Comparison of ENCODE assay signal across 1 cellular context in the genomic region with DNA sequence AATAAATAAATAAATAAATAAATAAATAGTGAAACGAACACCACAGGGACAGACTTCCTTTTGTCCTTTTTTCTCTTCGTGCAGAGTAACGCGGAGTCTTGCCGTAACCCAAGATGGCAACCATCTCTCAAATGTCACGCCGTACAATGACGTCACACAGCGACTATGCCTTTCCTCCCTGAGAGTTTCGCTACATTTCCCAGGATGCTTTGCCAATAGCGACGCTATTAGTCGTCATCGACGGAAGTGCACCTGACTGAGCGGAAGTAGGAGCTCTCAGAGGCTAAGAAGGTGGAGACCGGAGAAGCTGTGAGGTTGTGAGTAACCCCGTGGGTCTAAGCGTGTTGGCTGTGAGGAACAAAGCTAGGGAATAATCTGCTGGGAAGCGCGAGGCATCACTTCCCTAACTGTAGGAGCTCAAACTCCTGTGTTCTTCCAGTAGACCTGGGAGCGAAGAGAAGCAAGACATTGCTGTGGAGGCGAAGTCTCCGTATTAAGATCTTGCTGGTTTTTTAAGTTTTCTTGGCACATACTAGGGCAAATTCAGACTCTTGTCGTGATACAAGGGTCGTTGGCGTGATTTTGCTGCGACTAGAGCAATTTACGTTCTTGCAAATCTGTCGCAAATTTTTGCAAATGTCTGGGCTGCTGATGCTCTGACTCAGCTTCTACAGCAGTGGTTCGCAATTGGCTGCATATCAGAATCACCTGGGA.
A peak's percentile ranks its signal among the peaks of the same experiment; 100 is the strongest.
TF ChIP-seq lines count a peak whose summit lies in the region.

A gene with protein sequence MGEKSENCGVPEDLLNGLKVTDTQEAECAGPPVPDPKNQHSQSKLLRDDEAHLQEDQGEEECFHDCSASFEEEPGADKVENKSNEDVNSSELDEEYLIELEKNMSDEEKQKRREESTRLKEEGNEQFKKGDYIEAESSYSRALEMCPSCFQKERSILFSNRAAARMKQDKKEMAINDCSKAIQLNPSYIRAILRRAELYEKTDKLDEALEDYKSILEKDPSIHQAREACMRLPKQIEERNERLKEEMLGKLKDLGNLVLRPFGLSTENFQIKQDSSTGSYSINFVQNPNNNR (plus strand): TSS at position 263 of the 714 bp plus-strand sequence. CDS start 1,390 bp downstream, outside the sequence.

TF ChIP-seq in K562, 482 proteins besides CTCF, POLR2A, EP300 and RAD21 (continued from another document and continues in another):
- TF ChIP-seq, protein P1, sequence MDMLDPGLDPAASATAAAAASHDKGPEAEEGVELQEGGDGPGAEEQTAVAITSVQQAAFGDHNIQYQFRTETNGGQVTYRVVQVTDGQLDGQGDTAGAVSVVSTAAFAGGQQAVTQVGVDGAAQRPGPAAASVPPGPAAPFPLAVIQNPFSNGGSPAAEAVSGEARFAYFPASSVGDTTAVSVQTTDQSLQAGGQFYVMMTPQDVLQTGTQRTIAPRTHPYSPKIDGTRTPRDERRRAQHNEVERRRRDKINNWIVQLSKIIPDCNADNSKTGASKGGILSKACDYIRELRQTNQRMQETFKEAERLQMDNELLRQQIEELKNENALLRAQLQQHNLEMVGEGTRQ (CRISPR knock-in tag; IDR thresholded peaks at IDR 0.05): no peak
- TF ChIP-seq LCOR (CRISPR knock-in tag; IDR thresholded peaks at IDR 0.05): no peak
- TF ChIP-seq TFAM (CRISPR knock-in tag; conservative IDR thresholded peaks at IDR 0.05): no peak
- no peak for TF ChIP-seq RHOXF2B (CRISPR knock-in tag; conservative IDR thresholded peaks at IDR 0.05)
- no peak for TF ChIP-seq CHD4 (IDR thresholded peaks at IDR 0.05; ENCODE audit: insufficient read depth, insufficient replicate concordance, low read depth, low read length, poor library complexity, severe bottlenecking)
- no peak for TF ChIP-seq ARHGAP35 (IDR thresholded peaks at IDR 0.05; ENCODE audit: partially characterized antibody)
- TF ChIP-seq DMBX1 (CRISPR knock-in tag; IDR thresholded peaks at IDR 0.05; ENCODE audit: borderline replicate concordance): no peak
- no peak for TF ChIP-seq CBFA2T2 (conservative IDR thresholded peaks at IDR 0.05)
- no peak for TF ChIP-seq MAZ (CRISPR knock-in tag; conservative IDR thresholded peaks at IDR 0.05 in 1 of 2, IDR thresholded peaks at IDR 0.05 in 1 of 2)
- TF ChIP-seq BHLHE40 (IDR thresholded peaks at IDR 0.05; ENCODE audit: low read length): peak; percentile 90
- TF ChIP-seq, protein P2, sequence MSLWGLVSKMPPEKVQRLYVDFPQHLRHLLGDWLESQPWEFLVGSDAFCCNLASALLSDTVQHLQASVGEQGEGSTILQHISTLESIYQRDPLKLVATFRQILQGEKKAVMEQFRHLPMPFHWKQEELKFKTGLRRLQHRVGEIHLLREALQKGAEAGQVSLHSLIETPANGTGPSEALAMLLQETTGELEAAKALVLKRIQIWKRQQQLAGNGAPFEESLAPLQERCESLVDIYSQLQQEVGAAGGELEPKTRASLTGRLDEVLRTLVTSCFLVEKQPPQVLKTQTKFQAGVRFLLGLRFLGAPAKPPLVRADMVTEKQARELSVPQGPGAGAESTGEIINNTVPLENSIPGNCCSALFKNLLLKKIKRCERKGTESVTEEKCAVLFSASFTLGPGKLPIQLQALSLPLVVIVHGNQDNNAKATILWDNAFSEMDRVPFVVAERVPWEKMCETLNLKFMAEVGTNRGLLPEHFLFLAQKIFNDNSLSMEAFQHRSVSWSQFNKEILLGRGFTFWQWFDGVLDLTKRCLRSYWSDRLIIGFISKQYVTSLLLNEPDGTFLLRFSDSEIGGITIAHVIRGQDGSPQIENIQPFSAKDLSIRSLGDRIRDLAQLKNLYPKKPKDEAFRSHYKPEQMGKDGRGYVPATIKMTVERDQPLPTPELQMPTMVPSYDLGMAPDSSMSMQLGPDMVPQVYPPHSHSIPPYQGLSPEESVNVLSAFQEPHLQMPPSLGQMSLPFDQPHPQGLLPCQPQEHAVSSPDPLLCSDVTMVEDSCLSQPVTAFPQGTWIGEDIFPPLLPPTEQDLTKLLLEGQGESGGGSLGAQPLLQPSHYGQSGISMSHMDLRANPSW (CRISPR knock-in tag; IDR thresholded peaks at IDR 0.05): no peak
- no peak for TF ChIP-seq ZNF41 (CRISPR knock-in tag; conservative IDR thresholded peaks at IDR 0.05)
- no peak for TF ChIP-seq MCM7 (IDR thresholded peaks at IDR 0.05)
- TF ChIP-seq, protein P3, sequence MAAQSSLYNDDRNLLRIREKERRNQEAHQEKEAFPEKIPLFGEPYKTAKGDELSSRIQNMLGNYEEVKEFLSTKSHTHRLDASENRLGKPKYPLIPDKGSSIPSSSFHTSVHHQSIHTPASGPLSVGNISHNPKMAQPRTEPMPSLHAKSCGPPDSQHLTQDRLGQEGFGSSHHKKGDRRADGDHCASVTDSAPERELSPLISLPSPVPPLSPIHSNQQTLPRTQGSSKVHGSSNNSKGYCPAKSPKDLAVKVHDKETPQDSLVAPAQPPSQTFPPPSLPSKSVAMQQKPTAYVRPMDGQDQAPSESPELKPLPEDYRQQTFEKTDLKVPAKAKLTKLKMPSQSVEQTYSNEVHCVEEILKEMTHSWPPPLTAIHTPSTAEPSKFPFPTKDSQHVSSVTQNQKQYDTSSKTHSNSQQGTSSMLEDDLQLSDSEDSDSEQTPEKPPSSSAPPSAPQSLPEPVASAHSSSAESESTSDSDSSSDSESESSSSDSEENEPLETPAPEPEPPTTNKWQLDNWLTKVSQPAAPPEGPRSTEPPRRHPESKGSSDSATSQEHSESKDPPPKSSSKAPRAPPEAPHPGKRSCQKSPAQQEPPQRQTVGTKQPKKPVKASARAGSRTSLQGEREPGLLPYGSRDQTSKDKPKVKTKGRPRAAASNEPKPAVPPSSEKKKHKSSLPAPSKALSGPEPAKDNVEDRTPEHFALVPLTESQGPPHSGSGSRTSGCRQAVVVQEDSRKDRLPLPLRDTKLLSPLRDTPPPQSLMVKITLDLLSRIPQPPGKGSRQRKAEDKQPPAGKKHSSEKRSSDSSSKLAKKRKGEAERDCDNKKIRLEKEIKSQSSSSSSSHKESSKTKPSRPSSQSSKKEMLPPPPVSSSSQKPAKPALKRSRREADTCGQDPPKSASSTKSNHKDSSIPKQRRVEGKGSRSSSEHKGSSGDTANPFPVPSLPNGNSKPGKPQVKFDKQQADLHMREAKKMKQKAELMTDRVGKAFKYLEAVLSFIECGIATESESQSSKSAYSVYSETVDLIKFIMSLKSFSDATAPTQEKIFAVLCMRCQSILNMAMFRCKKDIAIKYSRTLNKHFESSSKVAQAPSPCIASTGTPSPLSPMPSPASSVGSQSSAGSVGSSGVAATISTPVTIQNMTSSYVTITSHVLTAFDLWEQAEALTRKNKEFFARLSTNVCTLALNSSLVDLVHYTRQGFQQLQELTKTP (IDR thresholded peaks at IDR 0.05; ENCODE audit: low read depth in 1 of 2, partially characterized antibody in 2 of 2): peak; percentile 17 to 71
- TF ChIP-seq TEAD1 (CRISPR knock-in tag; IDR thresholded peaks at IDR 0.05): no peak
- no peak for TF ChIP-seq ZNF764 (CRISPR knock-in tag; IDR thresholded peaks at IDR 0.05; ENCODE audit: low read depth)
- TF ChIP-seq, protein P4, sequence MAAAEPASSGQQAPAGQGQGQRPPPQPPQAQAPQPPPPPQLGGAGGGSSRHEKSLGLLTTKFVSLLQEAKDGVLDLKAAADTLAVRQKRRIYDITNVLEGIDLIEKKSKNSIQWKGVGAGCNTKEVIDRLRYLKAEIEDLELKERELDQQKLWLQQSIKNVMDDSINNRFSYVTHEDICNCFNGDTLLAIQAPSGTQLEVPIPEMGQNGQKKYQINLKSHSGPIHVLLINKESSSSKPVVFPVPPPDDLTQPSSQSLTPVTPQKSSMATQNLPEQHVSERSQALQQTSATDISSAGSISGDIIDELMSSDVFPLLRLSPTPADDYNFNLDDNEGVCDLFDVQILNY (CRISPR knock-in tag; IDR thresholded peaks at IDR 0.05): no peak
- peak; percentile 81; the same call in 1 of the 2 replicates for TF ChIP-seq ZNF644 (tag; IDR thresholded peaks at IDR 0.05; ENCODE audit: low read depth)
- TF ChIP-seq TRIM24 (IDR thresholded peaks at IDR 0.05): no peak
- TF ChIP-seq ZNF507 (tag; conservative IDR thresholded peaks at IDR 0.05): no peak
- TF ChIP-seq PML (IDR thresholded peaks at IDR 0.05; ENCODE audit: low read length): peak; percentile 87
- peak; percentile 91 for TF ChIP-seq JUNB (CRISPR knock-in tag; conservative IDR thresholded peaks at IDR 0.05)
- TF ChIP-seq, protein P5, sequence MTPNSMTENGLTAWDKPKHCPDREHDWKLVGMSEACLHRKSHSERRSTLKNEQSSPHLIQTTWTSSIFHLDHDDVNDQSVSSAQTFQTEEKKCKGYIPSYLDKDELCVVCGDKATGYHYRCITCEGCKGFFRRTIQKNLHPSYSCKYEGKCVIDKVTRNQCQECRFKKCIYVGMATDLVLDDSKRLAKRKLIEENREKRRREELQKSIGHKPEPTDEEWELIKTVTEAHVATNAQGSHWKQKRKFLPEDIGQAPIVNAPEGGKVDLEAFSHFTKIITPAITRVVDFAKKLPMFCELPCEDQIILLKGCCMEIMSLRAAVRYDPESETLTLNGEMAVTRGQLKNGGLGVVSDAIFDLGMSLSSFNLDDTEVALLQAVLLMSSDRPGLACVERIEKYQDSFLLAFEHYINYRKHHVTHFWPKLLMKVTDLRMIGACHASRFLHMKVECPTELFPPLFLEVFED (CRISPR knock-in tag; conservative IDR thresholded peaks at IDR 0.05): no peak
- TF ChIP-seq NCOA4 (IDR thresholded peaks at IDR 0.05; ENCODE audit: partially characterized antibody): no peak
- TF ChIP-seq NR1H2 (CRISPR knock-in tag; IDR thresholded peaks at IDR 0.05): no peak
- no peak for TF ChIP-seq MCM5 (IDR thresholded peaks at IDR 0.05; ENCODE audit: low read depth)
- TF ChIP-seq NONO (IDR thresholded peaks at IDR 0.05; ENCODE audit: low read depth in 2 of 2, low read length in 1 of 2): no peak
- peak; percentile 85 for TF ChIP-seq ATF1 (CRISPR knock-in tag; IDR thresholded peaks at IDR 0.05)
- peak; percentile 100 for TF ChIP-seq ATF1 (tag; IDR thresholded peaks at IDR 0.05)
- TF ChIP-seq PTTG1 (tag; IDR thresholded peaks at IDR 0.05; ENCODE audit: low read depth): no peak
- no peak for TF ChIP-seq TGIF2 (CRISPR knock-in tag; IDR thresholded peaks at IDR 0.05)
- TF ChIP-seq ZNF778 (CRISPR knock-in tag; IDR thresholded peaks at IDR 0.05): no peak
- TF ChIP-seq, protein P6, sequence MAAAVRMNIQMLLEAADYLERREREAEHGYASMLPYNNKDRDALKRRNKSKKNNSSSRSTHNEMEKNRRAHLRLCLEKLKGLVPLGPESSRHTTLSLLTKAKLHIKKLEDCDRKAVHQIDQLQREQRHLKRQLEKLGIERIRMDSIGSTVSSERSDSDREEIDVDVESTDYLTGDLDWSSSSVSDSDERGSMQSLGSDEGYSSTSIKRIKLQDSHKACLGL (CRISPR knock-in tag; IDR thresholded peaks at IDR 0.05; ENCODE audit: borderline replicate concordance, poor library complexity, severe bottlenecking): no peak
- TF ChIP-seq ETS2 (tag; IDR thresholded peaks at IDR 0.05; ENCODE audit: borderline replicate concordance, poor library complexity, severe bottlenecking): no peak
- TF ChIP-seq FUS (optimal IDR thresholded peaks at IDR 0.05; ENCODE audit: low read depth, low read length): no peak
- TF ChIP-seq RUNX1 (IDR thresholded peaks at IDR 0.05; ENCODE audit: low read depth): no peak
- no peak for TF ChIP-seq TCF7 (IDR thresholded peaks at IDR 0.05; ENCODE audit: borderline replicate concordance)
- no peak for TF ChIP-seq XRCC5 (IDR thresholded peaks at IDR 0.05; ENCODE audit: low read depth, low read length)
- TF ChIP-seq, protein P7, sequence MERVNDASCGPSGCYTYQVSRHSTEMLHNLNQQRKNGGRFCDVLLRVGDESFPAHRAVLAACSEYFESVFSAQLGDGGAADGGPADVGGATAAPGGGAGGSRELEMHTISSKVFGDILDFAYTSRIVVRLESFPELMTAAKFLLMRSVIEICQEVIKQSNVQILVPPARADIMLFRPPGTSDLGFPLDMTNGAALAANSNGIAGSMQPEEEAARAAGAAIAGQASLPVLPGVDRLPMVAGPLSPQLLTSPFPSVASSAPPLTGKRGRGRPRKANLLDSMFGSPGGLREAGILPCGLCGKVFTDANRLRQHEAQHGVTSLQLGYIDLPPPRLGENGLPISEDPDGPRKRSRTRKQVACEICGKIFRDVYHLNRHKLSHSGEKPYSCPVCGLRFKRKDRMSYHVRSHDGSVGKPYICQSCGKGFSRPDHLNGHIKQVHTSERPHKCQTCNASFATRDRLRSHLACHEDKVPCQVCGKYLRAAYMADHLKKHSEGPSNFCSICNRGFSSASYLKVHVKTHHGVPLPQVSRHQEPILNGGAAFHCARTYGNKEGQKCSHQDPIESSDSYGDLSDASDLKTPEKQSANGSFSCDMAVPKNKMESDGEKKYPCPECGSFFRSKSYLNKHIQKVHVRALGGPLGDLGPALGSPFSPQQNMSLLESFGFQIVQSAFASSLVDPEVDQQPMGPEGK (CRISPR knock-in tag; IDR thresholded peaks at IDR 0.05; ENCODE audit: borderline replicate concordance): no peak
- TF ChIP-seq SREBF2 (CRISPR knock-in tag; IDR thresholded peaks at IDR 0.05): no peak
- peak; percentile 56; the same call in 1 of the 2 replicates for TF ChIP-seq ZNF76 (CRISPR knock-in tag; IDR thresholded peaks at IDR 0.05; ENCODE audit: borderline replicate concordance)
- TF ChIP-seq NFATC3 (IDR thresholded peaks at IDR 0.05): no peak
- TF ChIP-seq, protein P8, sequence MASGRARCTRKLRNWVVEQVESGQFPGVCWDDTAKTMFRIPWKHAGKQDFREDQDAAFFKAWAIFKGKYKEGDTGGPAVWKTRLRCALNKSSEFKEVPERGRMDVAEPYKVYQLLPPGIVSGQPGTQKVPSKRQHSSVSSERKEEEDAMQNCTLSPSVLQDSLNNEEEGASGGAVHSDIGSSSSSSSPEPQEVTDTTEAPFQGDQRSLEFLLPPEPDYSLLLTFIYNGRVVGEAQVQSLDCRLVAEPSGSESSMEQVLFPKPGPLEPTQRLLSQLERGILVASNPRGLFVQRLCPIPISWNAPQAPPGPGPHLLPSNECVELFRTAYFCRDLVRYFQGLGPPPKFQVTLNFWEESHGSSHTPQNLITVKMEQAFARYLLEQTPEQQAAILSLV (tag; IDR thresholded peaks at IDR 0.05): no peak
- TF ChIP-seq ZNF121 (CRISPR knock-in tag; conservative IDR thresholded peaks at IDR 0.05): no peak
